9 cellular contexts compared by ENCODE assay signal in the genomic region with DNA sequence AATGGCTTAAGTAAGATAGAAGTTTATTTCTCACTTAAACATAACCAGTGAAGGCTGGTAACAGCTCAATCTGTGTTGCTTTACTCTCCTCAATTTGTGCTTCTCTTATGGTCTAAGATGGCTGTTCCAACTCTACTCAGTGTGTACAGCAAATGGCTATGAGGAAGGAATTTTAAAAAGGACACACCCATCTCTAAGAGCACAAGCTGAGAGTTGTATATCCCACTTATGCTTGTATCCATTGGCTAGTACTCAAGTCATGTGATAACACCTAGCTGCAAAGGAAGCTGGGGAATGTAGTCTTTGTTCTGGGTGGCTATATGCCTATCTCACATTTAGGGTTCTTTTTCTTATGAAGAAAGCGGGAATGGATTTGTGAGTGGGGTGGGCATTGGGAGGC.
DNase-seq lines count a peak whose midpoint lies in the region; ATAC-seq, FAIRE-seq and TF ChIP-seq lines count a peak whose summit lies in the region.
"Had no signal": no experiment of that assay in that cellular context is flagged by ENCODE, and none has a peak within 500 bp of the region (broad histone marks: within the 10 kb centered on the region; RNA-seq: fewer than 3 reads in every experiment).

No MANE protein-coding gene starts in this region.

- no peaks in the 10 kb centered on the region for H3K27me3 ChIP-seq in small intestine (ENCODE audit: control insufficient read depth in 2 of 2, insufficient read depth in 2 of 2, low read length in 2 of 2)
- no peaks in the 10 kb centered on the region for H3K27me3 ChIP-seq in suprapubic skin
- H3K27me3 ChIP-seq: heart right ventricle had no signal

- CTCF ChIA-PET in activated B cell treated with CpG ODN at 0.5 μM for 24 hours (lab: Charles Lee): no interaction called here

- no peaks in the 10 kb centered on the region for H3K4me1 Mint-ChIP-seq in activated B cell treated with CpG ODN at 0.5 μM for 24 hours

- no peak overlapping the region for H3K27ac Mint-ChIP-seq in activated B cell treated with CpG ODN at 0.5 μM for 24 hours

- no peak overlapping the region for H3K4me3 ChIP-seq in small intestine (ENCODE audit: low read depth in 1 of 2, low read length in 2 of 2)
- no peak overlapping the region for H3K4me3 ChIP-seq in suprapubic skin
- H3K4me3 ChIP-seq: heart right ventricle had no signal

- no peak for TF ChIP-seq CTCF in activated B cell treated with CpG ODN at 0.5 μM for 24 hours (IDR thresholded peaks at IDR 0.05)
- TF ChIP-seq CTCF in suprapubic skin (IDR thresholded peaks at IDR 0.05): no peak

- H3K27me3 Mint-ChIP-seq in activated B cell treated with CpG ODN at 0.5 μM for 24 hours: peaks cover 2% of the 10 kb centered on the region

- H3K36me3 ChIP-seq in small intestine (ENCODE audit: control insufficient read depth in 2 of 2, insufficient read depth in 2 of 2, low read length in 2 of 2) (peaks cover 2 to 10% of the 10 kb centered on the region in 2 donors), suprapubic skin (no peaks in the 10 kb centered on the region)

- TF ChIP-seq POLR2A in suprapubic skin (IDR thresholded peaks at IDR 0.05): no peak

- WGBS in small intestine, 3 donors: 17 to 93% (median 71%) methylated on average over 1 of the region's 1 CpG
- WGBS in suprapubic skin: 85% methylated on average over 1 of the region's 1 CpG

- peaks cover 0 to 2% of the 10 kb centered on the region in 2 donors for H3K4me1 ChIP-seq in small intestine (ENCODE audit: control insufficient read depth in 2 of 2, insufficient read depth in 1 of 2, low read depth in 1 of 2, low read length in 1 of 2)
- no peaks in the 10 kb centered on the region for H3K4me1 ChIP-seq in suprapubic skin

- TF ChIP-seq EP300 in suprapubic skin (IDR thresholded peaks at IDR 0.05): no peak

- intact Hi-C loops in activated B cell treated with CpG ODN at 0.5 μM for 24 hours (cut with micrococcal nuclease): no loop called here

- ATAC-seq in HG03520 (IDR thresholded peaks at IDR 0.05; ENCODE audit: unreplicated experiment) (peak; percentile 74), activated B cell treated with CpG ODN at 0.5 μM for 24 hours (ENCODE audit: low read depth) (peak; percentile 88)

- H3K9me3 ChIP-seq in small intestine (ENCODE audit: control insufficient read depth, low read depth): no peaks in the 10 kb centered on the region
- no peaks in the 10 kb centered on the region for H3K9me3 ChIP-seq in suprapubic skin

- H3K9me3 Mint-ChIP-seq in activated B cell treated with CpG ODN at 0.5 μM for 24 hours: peaks cover 2% of the 10 kb centered on the region

- DNase-seq in SIG-M5 treated with dmso at 0.1 percent for 504 hours (lab: John Stamatoyannopoulos, UW; ENCODE audit: unreplicated experiment): peak; percentile 51
- no peak for DNase-seq in SIG-M5 (lab: John Stamatoyannopoulos, UW)
- no peak for DNase-seq in activated B cell treated with CpG ODN at 0.5 μM for 24 hours
- peak; percentile 61 for DNase-seq in small intestine
- no peak for DNase-seq in suprapubic skin (ENCODE audit: low spot score in 2 of 2)
- no peak for DNase-seq in Ammon's horn (ENCODE audit: low spot score)
- no peak for DNase-seq in hypothalamus (lab: John Stamatoyannopoulos, UW)
- DNase-seq: heart right ventricle had no signal

- H3K36me3 Mint-ChIP-seq in activated B cell treated with CpG ODN at 0.5 μM for 24 hours (ENCODE audit: low read depth): no peaks in the 10 kb centered on the region

- POLR2A ChIA-PET in activated B cell treated with CpG ODN at 0.5 μM for 24 hours (lab: Charles Lee): interaction anchor here (0.9 to 1.1 kb wide), 2 partner anchors 17 to 18 kb away, joined by 3 read pairs; no protein-coding TSS in a partner anchor

- H3K4me3 Mint-ChIP-seq in activated B cell treated with CpG ODN at 0.5 μM for 24 hours: no peak overlapping the region

- H3K27ac ChIP-seq in small intestine (ENCODE audit: low read depth in 1 of 2, low read length in 1 of 2) (peak overlapping the region in 1 of 2 donors; percentile 39), suprapubic skin (no peak overlapping the region)
- H3K27ac ChIP-seq: heart right ventricle had no signal

- no peak for FAIRE-seq in small intestine (lab: Jason Lieb, UNC)

Comparison
In these comparisons a context has a peak if more than half of its experiments do, and no peak if none do; other contexts are left out.
1. DNase-seq: peak in SIG-M5 treated with dmso at 0.1 percent for 504 hours (single experiment) and small intestine (single experiment); none in SIG-M5 (single experiment), activated B cell treated with CpG ODN at 0.5 μM for 24 hours (single experiment), suprapubic skin (0 of 2), Ammon's horn (single experiment) and hypothalamus (0 of 51).